Comparison of ENCODE assay signal across 11 cellular contexts in genomic region chr15:31306426-31307269, GRCh38. TPM values are rescaled to one million over a fixed set of nuclear protein-coding genes. Genes with fewer than 3 reads are reported as not detected.
DNase-seq lines count a peak whose midpoint lies in the region; TF ChIP-seq lines count a peak whose summit lies in the region.
"Had no signal": no experiment of that assay in that cellular context is flagged by ENCODE, and none has a peak within 500 bp of the region (broad histone marks: within the 10 kb centered on the region; RNA-seq: fewer than 3 reads in every experiment).

No MANE protein-coding gene starts in this region.

- H3K9me3 ChIP-seq in tibial nerve: no peaks in the 10 kb centered on the region
- H3K9me3 ChIP-seq: esophagus squamous epithelium had no signal

- TF ChIP-seq POLR2A in tibial nerve (IDR thresholded peaks at IDR 0.05): no peak

- no peak overlapping the region for H3K4me3 ChIP-seq in tibial nerve
- H3K4me3 ChIP-seq: esophagus squamous epithelium had no signal

- DNase-seq in C1 segment of cervical spinal cord (lab: John Stamatoyannopoulos, UW) (peak in 13 of 14 donors; percentile 46 to 95 (median 80)), NCI-H187 treated with DMSO at 0.1 percent for 48 hours (lab: John Stamatoyannopoulos, UW) (peak; percentile 29), cerebellum (ENCODE audit: low spot score) (peak; percentile 48), medulla oblongata (ENCODE audit: extremely low spot score) (peak; percentile 91), tibial nerve (ENCODE audit: low spot score in 2 of 2) (no peak), MV-4-11 (lab: John Stamatoyannopoulos, UW) (no peak), HuH-7.5 (ENCODE audit: low spot score) (no peak)
- no peak for DNase-seq in activated CD4-positive, alpha-beta T cell treated with anti-CD3 and anti-CD28 coated beads, Interleukin-2, amount 50 U/mL, for 1 hour
- DNase-seq: activated CD8-positive, alpha-beta memory T cell treated with anti-CD3 and anti-CD28 coated beads, Interleukin-2, amount 50 U/mL, for 48 hours; esophagus squamous epithelium; NCI-H524 had no signal

- TF ChIP-seq CTCF in tibial nerve (IDR thresholded peaks at IDR 0.05): no peak

- no peak for TF ChIP-seq EP300 in tibial nerve (IDR thresholded peaks at IDR 0.05)

- H3K4me1 ChIP-seq in tibial nerve: peaks cover 0 to 42% (median 7%) of the 10 kb centered on the region in 4 donors

- H3K27ac ChIP-seq in tibial nerve: no peak overlapping the region

- WGBS in tibial nerve, 2 donors: 36 to 44% methylated on average over 27 to 30 of the region's 30 CpGs

- no peaks in the 10 kb centered on the region for H3K36me3 ChIP-seq in tibial nerve
- H3K36me3 ChIP-seq: esophagus squamous epithelium had no signal

- H3K27me3 ChIP-seq in tibial nerve: no peaks in the 10 kb centered on the region

RNA-seq across cellular contexts. Expression of gene KLF13, which starts 20.0 kb away (rescaled TPM):
- total RNA-seq in cerebellum (28.9 TPM), tibial nerve (10 to 100 TPM; 61.2 to 77.9 (median 75.1) TPM)

Comparison
In these comparisons a context has a peak if more than half of its experiments do, and no peak if none do; other contexts are left out.
1. DNase-seq: peak in C1 segment of cervical spinal cord (13 of 14), NCI-H187 treated with DMSO at 0.1 percent for 48 hours (single experiment), cerebellum (single experiment) and medulla oblongata (single experiment); none in tibial nerve (0 of 2), MV-4-11 (single experiment), activated CD4-positive, alpha-beta T cell treated with anti-CD3 and anti-CD28 coated beads, Interleukin-2, amount 50 U/mL, for 1 hour (single experiment) and HuH-7.5 (single experiment).